31 cellular contexts compared by ENCODE assay signal in the genomic region with DNA sequence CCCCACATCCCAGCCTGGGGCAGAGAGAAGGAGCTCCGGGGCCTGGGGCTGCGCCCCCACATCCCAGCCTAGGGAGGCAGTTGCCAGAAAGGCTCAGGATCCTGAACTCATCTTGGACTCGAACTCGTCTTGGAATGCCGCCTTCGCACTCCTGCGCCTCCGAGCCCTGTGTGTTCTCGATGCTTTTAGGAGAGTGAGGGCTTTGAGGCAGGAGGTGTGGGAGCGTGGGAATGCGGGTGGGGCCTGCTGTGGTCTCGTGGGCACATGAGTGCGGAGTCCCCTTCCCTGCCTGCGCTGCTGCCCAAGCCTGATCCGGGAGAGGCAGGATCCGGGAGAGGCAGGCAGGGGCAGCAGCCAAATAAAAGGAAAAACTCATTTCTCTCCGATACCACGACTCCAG. TPM values are rescaled to one million over a fixed set of nuclear protein-coding genes. Genes with fewer than 3 reads are reported as not detected.
"Had no signal": no experiment of that assay in that cellular context is flagged by ENCODE, and none has a peak within 500 bp of the region (broad histone marks: within the 10 kb centered on the region; RNA-seq: fewer than 3 reads in every experiment).

No MANE protein-coding gene starts in this region.

- DNase-seq: activated CD4-positive, alpha-beta T cell treated with anti-CD3 and anti-CD28 coated beads, Interleukin-2, amount 10 ng/mL, durations not matched to agents 24 days and 14 days; activated CD4-positive, alpha-beta T cell treated with anti-CD3 and anti-CD28 coated beads, Interleukin-2, amount 50 U/mL, for 4 hours; activated CD8-positive, alpha-beta T cell treated with anti-CD3 and anti-CD28 coated beads for 36 hours; activated effector memory CD4-positive, alpha-beta T cell treated with anti-CD3 and anti-CD28 coated beads, Interleukin-2, amount 50 U/mL, for 16 hours; activated naive CD4-positive, alpha-beta T cell; activated naive CD8-positive, alpha-beta T cell treated with anti-CD3 and anti-CD28 coated beads, Interleukin-2, amount 10 ng/mL, durations not matched to agents 7 days and 5 days; activated T-cell treated with anti-CD3 and anti-CD28 coated beads, Interleukin-2, amount 50 U/mL, for 1 hour; activated T-cell treated with anti-CD3 and anti-CD28 coated beads, Interleukin-2, amount 50 U/mL, for 72 hours; Karpas-422; KBM-7; MG63; NCI-H1048; NCI-H1105 treated with DMSO at 0.1 percent for 48 hours; NCI-H1436; NCI-H1694 treated with DMSO at 0.1 percent for 48 hours; NCI-H2029; NCI-H345; NCI-H524 treated with DMSO at 0.1 percent for 48 hours; SHP77; SJCRH30; T1000 had no signal

- H3K4me3 ChIP-seq: MG63, SJCRH30, SK-N-MC had no signal

- H3K36me3 Mint-ChIP-seq: activated naive CD4-positive, alpha-beta T cell treated with anti-CD3 and anti-CD28 coated beads, Interleukin-2, amount 50 U/mL, for 24 hours; activated naive CD8-positive, alpha-beta T cell treated with anti-CD3 and anti-CD28 coated beads, Interleukin-2, amount 10 ng/mL, durations not matched to agents 7 days and 5 days had no signal

- H3K4me1 ChIP-seq: SJCRH30 had no signal

- H3K27ac ChIP-seq: ascending aorta, SJCRH30, SK-N-MC had no signal

- H3K9me3 Mint-ChIP-seq: activated CD4-positive, alpha-beta T cell treated with anti-CD3 and anti-CD28 coated beads, Interleukin-2, amount 10 ng/mL, durations not matched to agents 24 days and 14 days; activated CD8-positive, alpha-beta T cell treated with anti-CD3 and anti-CD28 coated beads for 36 hours; activated naive CD4-positive, alpha-beta T cell treated with anti-CD3 and anti-CD28 coated beads, Interleukin-2, amount 50 U/mL, for 24 hours; activated naive CD8-positive, alpha-beta T cell treated with anti-CD3 and anti-CD28 coated beads, Interleukin-2, amount 10 ng/mL, durations not matched to agents 7 days and 5 days; activated T-cell treated with anti-CD3 and anti-CD28 coated beads, Interleukin-2, amount 50 U/mL, for 72 hours; activated T-helper 17 cell treated with anti-CD3 and anti-CD28 coated beads, Interleukin-2, amount 50 U/mL, for 72 hours had no signal

- H3K9me3 ChIP-seq: ascending aorta, MG63, SJCRH30 had no signal

- H3K36me3 ChIP-seq: ascending aorta, MG63, SJCRH30 had no signal

- H3K4me3 Mint-ChIP-seq: activated CD4-positive, alpha-beta T cell treated with anti-CD3 and anti-CD28 coated beads, Interleukin-2, amount 10 ng/mL, durations not matched to agents 24 days and 14 days; activated CD8-positive, alpha-beta T cell treated with anti-CD3 and anti-CD28 coated beads for 36 hours; activated naive CD4-positive, alpha-beta T cell treated with anti-CD3 and anti-CD28 coated beads, Interleukin-2, amount 50 U/mL, for 24 hours; activated naive CD8-positive, alpha-beta T cell treated with anti-CD3 and anti-CD28 coated beads, Interleukin-2, amount 10 ng/mL, durations not matched to agents 7 days and 5 days; activated T-cell treated with anti-CD3 and anti-CD28 coated beads, Interleukin-2, amount 50 U/mL, for 72 hours; activated T-helper 17 cell treated with anti-CD3 and anti-CD28 coated beads, Interleukin-2, amount 50 U/mL, for 72 hours had no signal

- H3K27ac Mint-ChIP-seq: activated CD4-positive, alpha-beta T cell treated with anti-CD3 and anti-CD28 coated beads, Interleukin-2, amount 10 ng/mL, durations not matched to agents 24 days and 14 days; activated CD8-positive, alpha-beta T cell treated with anti-CD3 and anti-CD28 coated beads for 36 hours; activated naive CD4-positive, alpha-beta T cell treated with anti-CD3 and anti-CD28 coated beads, Interleukin-2, amount 50 U/mL, for 24 hours; activated naive CD8-positive, alpha-beta T cell treated with anti-CD3 and anti-CD28 coated beads, Interleukin-2, amount 10 ng/mL, durations not matched to agents 7 days and 5 days; activated T-cell treated with anti-CD3 and anti-CD28 coated beads, Interleukin-2, amount 50 U/mL, for 72 hours; activated T-helper 17 cell treated with anti-CD3 and anti-CD28 coated beads, Interleukin-2, amount 50 U/mL, for 72 hours had no signal

- H3K27me3 ChIP-seq: ascending aorta, MG63, SJCRH30 had no signal

RNA-seq across cellular contexts. Expression of gene BHLHA9, which starts 1.2 kb away (rescaled TPM):
- total RNA-seq: activated CD4-positive, alpha-beta T cell treated with anti-CD3 and anti-CD28 coated beads, Interleukin-2, amount 10 ng/mL, durations not matched to agents 24 days and 14 days; activated CD8-positive, alpha-beta memory T cell treated with anti-CD3 and anti-CD28 coated beads for 36 hours; activated CD8-positive, alpha-beta T cell treated with anti-CD3 and anti-CD28 coated beads for 36 hours; activated naive CD8-positive, alpha-beta T cell treated with anti-CD3 and anti-CD28 coated beads, Interleukin-2, amount 10 ng/mL, durations not matched to agents 7 days and 5 days; activated T-cell treated with anti-CD3 and anti-CD28 coated beads, Interleukin-2, amount 50 U/mL, for 72 hours; activated T-helper 17 cell treated with anti-CD3 and anti-CD28 coated beads, Interleukin-2, amount 50 U/mL, for 72 hours; ascending aorta; cardiac septum; NCI-H460; RPMI7951; SJCRH30; T-helper 1 cell treated with Interleukin-12 subunit alpha and Interleukin-12 subunit beta and Interleukin-4 antibody, amounts not matched to agents 30 ng/mL and 1 ng/mL, for 36 hours; T-helper 2 cell treated with Interferon-gamma antibody and Interleukin-4, amounts not matched to agents 100 ng/mL and 5 ng/mL, for 36 hours had no signal

RNA-seq across cellular contexts. Expression of gene TRARG1, which starts 8.0 kb away (rescaled TPM):
- total RNA-seq: activated CD8-positive, alpha-beta memory T cell treated with anti-CD3 and anti-CD28 coated beads for 36 hours; activated CD8-positive, alpha-beta T cell treated with anti-CD3 and anti-CD28 coated beads for 36 hours; NCI-H460; RPMI7951; SJCRH30 had no signal
